Comparison of ENCODE assay signal across 9 cellular contexts in genomic region chr6:118186676-118187567, GRCh38.
DNase-seq lines count a peak whose midpoint lies in the region; ATAC-seq, FAIRE-seq and TF ChIP-seq lines count a peak whose summit lies in the region.
"Had no signal": no experiment of that assay in that cellular context is flagged by ENCODE, and none has a peak within 500 bp of the region (broad histone marks: within the 10 kb centered on the region; RNA-seq: fewer than 3 reads in every experiment).

No MANE protein-coding gene starts in this region.

- no peak for TF ChIP-seq CTCF in WTC11 (IDR thresholded peaks at IDR 0.05)
- TF ChIP-seq CTCF in kidney (IDR thresholded peaks at IDR 0.05; ENCODE audit: borderline replicate concordance, extremely low read depth, insufficient read depth), result no peak

- no peak for FAIRE-seq in kidney (lab: Jason Lieb, UNC)
- FAIRE-seq: TTC549 had no signal

- no peak overlapping the region for H3K4me3 ChIP-seq in kidney (ENCODE audit: low read length in 2 of 2)

- DNase-seq in kidney glomerular epithelial cell (lab: John Stamatoyannopoulos, UW), result peak; percentile 18
- DNase-seq in WTC11 (ENCODE audit: low spot score), result no peak
- DNase-seq in iPS-NIHi11 (ENCODE audit: low spot score), result no peak
- no peak for DNase-seq in H4 (ENCODE audit: low spot score)
- DNase-seq in kidney, result no peak

- peak overlapping the region in 1 of 2 donors; percentile 41 for H3K27ac ChIP-seq in kidney (ENCODE audit: low read depth in 2 of 2, low read length in 2 of 2)

- H3K36me3 ChIP-seq in kidney (ENCODE audit: control insufficient read depth in 1 of 2, insufficient read depth in 2 of 2, low read length in 2 of 2), result no peaks in the 10 kb centered on the region

- intact Hi-C loops in kidney (cut with DNase I), result no loop called here

- H3K4me3 Mint-ChIP-seq in WTC11, result no peak overlapping the region

- CTCF ChIA-PET in WTC11 (lab: Charles Lee), result no interaction called here

- H3K27ac Mint-ChIP-seq in WTC11, result no peak overlapping the region

- no peaks in the 10 kb centered on the region for H3K36me3 Mint-ChIP-seq in WTC11

- no peaks in the 10 kb centered on the region for H3K4me1 ChIP-seq in kidney (ENCODE audit: control insufficient read depth in 1 of 2, insufficient read depth in 1 of 2, low read depth in 1 of 2, low read length in 2 of 2)

- no peaks in the 10 kb centered on the region for H3K9me3 ChIP-seq in kidney (ENCODE audit: control insufficient read depth in 1 of 2, low read length in 2 of 2)

- peaks cover 9% of the 10 kb centered on the region; the same call in 1 of the 2 replicates for H3K4me1 Mint-ChIP-seq in WTC11

- peaks cover 13% of the 10 kb centered on the region; the same call in 1 of the 2 replicates for H3K9me3 Mint-ChIP-seq in WTC11

- no peak overlapping the region for H3K9ac ChIP-seq in kidney (ENCODE audit: low read length in 2 of 2)

- no peaks in the 10 kb centered on the region for H3K27me3 Mint-ChIP-seq in WTC11 (ENCODE audit: low read depth)

- POLR2A ChIA-PET in WTC11 (lab: Charles Lee), result no interaction called here

- peak; percentile 71 for ATAC-seq in GM18502 (IDR thresholded peaks at IDR 0.05; ENCODE audit: poor library complexity, unreplicated experiment)
- ATAC-seq in GM21367 (IDR thresholded peaks at IDR 0.05; ENCODE audit: unreplicated experiment), result peak; percentile 56
- peak; percentile 56 for ATAC-seq in HG03442 (IDR thresholded peaks at IDR 0.05; ENCODE audit: unreplicated experiment)
- no peak for ATAC-seq in WTC11

TF ChIP-seq in WTC11, 78 proteins besides CTCF, POLR2A, EP300 and RAD21 (continues in another document):
- no peak for TF ChIP-seq SMAD4 (CRISPR knock-in tag; IDR thresholded peaks at IDR 0.05)
- TF ChIP-seq ATF2 (CRISPR knock-in tag; IDR thresholded peaks at IDR 0.05; ENCODE audit: borderline replicate concordance, low read depth), result no peak
- TF ChIP-seq ZNF317 (CRISPR knock-in tag; IDR thresholded peaks at IDR 0.05; ENCODE audit: borderline replicate concordance, low read depth), result no peak
- TF ChIP-seq FOXJ3 (CRISPR knock-in tag; IDR thresholded peaks at IDR 0.05; ENCODE audit: borderline replicate concordance), result no peak
- no peak for TF ChIP-seq ATF6 (CRISPR knock-in tag; IDR thresholded peaks at IDR 0.05)
- TF ChIP-seq MLX (CRISPR knock-in tag; IDR thresholded peaks at IDR 0.05), result no peak
- no peak for TF ChIP-seq E2F4 (CRISPR knock-in tag; IDR thresholded peaks at IDR 0.05; ENCODE audit: borderline replicate concordance, low read depth)
- no peak for TF ChIP-seq SMAD3 (CRISPR knock-in tag; IDR thresholded peaks at IDR 0.05; ENCODE audit: borderline replicate concordance)
- TF ChIP-seq ZBTB43 (CRISPR knock-in tag; IDR thresholded peaks at IDR 0.05), result no peak
- no peak for TF ChIP-seq ELF4 (CRISPR knock-in tag; IDR thresholded peaks at IDR 0.05; ENCODE audit: low read depth)
- TF ChIP-seq NFE2L1 (CRISPR knock-in tag; IDR thresholded peaks at IDR 0.05), result no peak
- no peak for TF ChIP-seq ZNF532 (CRISPR knock-in tag; IDR thresholded peaks at IDR 0.05; ENCODE audit: borderline replicate concordance)
- TF ChIP-seq ZNF671 (CRISPR knock-in tag; IDR thresholded peaks at IDR 0.05), result no peak
